ENCODE assay signal across 14 cellular contexts in the genomic region with DNA sequence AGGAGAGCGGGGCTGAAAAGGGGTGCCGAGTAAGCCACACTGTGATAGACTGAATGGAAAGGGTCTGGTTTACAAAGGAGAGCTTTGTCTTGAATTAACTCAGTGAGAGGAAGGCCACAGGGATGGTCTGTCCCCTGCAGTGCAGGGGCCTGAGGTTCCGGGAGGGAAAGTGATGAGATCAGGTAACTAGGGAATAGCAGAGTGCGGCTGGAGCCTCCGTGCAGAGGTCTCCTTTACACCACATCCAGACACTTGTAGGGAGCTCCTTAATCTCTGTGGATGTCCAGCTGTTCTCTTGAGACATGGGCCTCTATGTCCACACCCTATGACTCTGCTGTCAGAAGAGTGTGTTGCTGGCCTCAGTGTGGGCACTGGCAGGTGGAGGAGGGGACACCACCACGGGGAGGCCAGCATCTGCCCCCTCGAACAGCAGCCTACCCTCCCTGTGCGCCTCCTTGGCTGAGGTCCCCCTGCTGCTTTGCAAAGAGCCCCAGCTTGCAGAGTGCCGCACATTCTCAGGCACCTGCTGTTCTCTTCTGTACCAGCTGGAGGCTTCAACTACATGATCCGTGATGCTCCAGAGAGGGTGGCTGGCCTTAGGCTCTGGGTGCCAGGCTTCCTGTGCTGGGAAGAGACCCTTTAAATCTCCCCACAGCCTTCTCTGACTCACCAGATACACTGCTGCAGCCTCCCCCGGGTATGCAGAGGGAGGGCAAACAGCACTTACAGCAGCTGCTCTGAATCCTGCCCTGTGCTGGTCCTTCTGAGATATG. TPM values are rescaled to one million over a fixed set of nuclear protein-coding genes. Genes with fewer than 3 reads are reported as not detected.
DNase-seq lines count a peak whose midpoint lies in the region; ATAC-seq, FAIRE-seq and TF ChIP-seq lines count a peak whose summit lies in the region.
"Had no signal": no experiment of that assay in that cellular context is flagged by ENCODE, and none has a peak within 500 bp of the region (broad histone marks: within the 10 kb centered on the region; RNA-seq: fewer than 3 reads in every experiment).

No MANE protein-coding gene starts in this region.

- H3K4me1 ChIP-seq in neural progenitor cell: peaks cover 18% of the 10 kb centered on the region
- H3K4me1 ChIP-seq in PC-9 (replicated peaks; ENCODE audit: insufficient read depth): no peaks in the 10 kb centered on the region

- DNase-seq in DMS 273 (lab: John Stamatoyannopoulos, UW; ENCODE audit: unreplicated experiment) (peak; percentile 18), DMS 273 treated with DMSO at 0.1 percent for 48 hours (lab: John Stamatoyannopoulos, UW) (no peak), caudate nucleus (lab: John Stamatoyannopoulos, UW) (no peak), neural progenitor cell (ENCODE audit: low spot score) (peak; percentile 89), PC-9 (no peak), HTR-8/SVneo (ENCODE audit: insufficient read length, low spot score) (no peak)
- DNase-seq in Jurkat, Clone E6-1 (ENCODE audit: low read depth, low spot score): peak; percentile 70
- DNase-seq: activated B cell treated with CpG ODN at 0.5 μM for 24 hours; activated T-cell treated with anti-CD3 and anti-CD28 coated beads for 4 hours; COR-L47; naive thymus-derived CD4-positive, alpha-beta T cell; NCI-H1436 had no signal

- TF ChIP-seq CTCF in neural progenitor cell (IDR thresholded peaks at IDR 0.05): peak; percentile 24
- TF ChIP-seq CTCF in PC-9 (conservative IDR thresholded peaks at IDR 0.05): no peak

- H3K27ac ChIP-seq in caudate nucleus (ENCODE audit: low read depth, low read length): peak overlapping the region; percentile 30
- H3K27ac ChIP-seq in neural progenitor cell: peak overlapping the region; percentile 40
- no peak overlapping the region for H3K27ac ChIP-seq in PC-9
- H3K27ac ChIP-seq: 22Rv1 had no signal

- H2AFZ ChIP-seq in neural progenitor cell (replicated peaks) (no peak overlapping the region), PC-9 (no peak overlapping the region)

- intact Hi-C loops in PC-9 (cut with micrococcal nuclease; ENCODE audit: unreplicated experiment): no loop called here

- peaks cover 32% of the 10 kb centered on the region for H3F3A ChIP-seq in neural progenitor cell (ENCODE audit: low read depth)
- H3F3A ChIP-seq in PC-9 (ENCODE audit: insufficient read depth, low read depth): no peaks in the 10 kb centered on the region; the same call in 1 of the 2 replicates

- no peak overlapping the region for H3K4me3 ChIP-seq in Jurkat, Clone E6-1 (ENCODE audit: low read length)
- H3K4me3 ChIP-seq in neural progenitor cell (peak overlapping the region; percentile 26), PC-9 (no peak overlapping the region)

- POLR2A ChIA-PET in PC-9 (lab: Charles Lee; ENCODE audit: unreplicated experiment): no interaction called here

- H3K27me3 Mint-ChIP-seq in neural progenitor cell (ENCODE audit: insufficient read depth, low read depth): peaks cover 6% of the 10 kb centered on the region
- H3K27me3 Mint-ChIP-seq: activated B cell treated with CpG ODN at 0.5 μM for 24 hours; naive thymus-derived CD4-positive, alpha-beta T cell had no signal

- ATAC-seq in HG03280 (IDR thresholded peaks at IDR 0.05; ENCODE audit: unreplicated experiment): no peak
- ATAC-seq: naive thymus-derived CD4-positive, alpha-beta T cell had no signal

- no peaks in the 10 kb centered on the region for H3K9me3 ChIP-seq in neural progenitor cell (ENCODE audit: low read depth)
- no peaks in the 10 kb centered on the region for H3K9me3 ChIP-seq in PC-9 (ENCODE audit: insufficient read depth, low read depth)

- no peak for FAIRE-seq in HTR-8/SVneo (lab: Jason Lieb, UNC)

- CTCF ChIA-PET in PC-9 (lab: Charles Lee): no interaction called here

- peaks cover 32% of the 10 kb centered on the region for H3K4me1 Mint-ChIP-seq in neural progenitor cell
- H3K4me1 Mint-ChIP-seq: activated B cell treated with CpG ODN at 0.5 μM for 24 hours had no signal

- H3K4me2 ChIP-seq in neural progenitor cell (peak overlapping the region; percentile 78), PC-9 (no peak overlapping the region)

- H3K4me3 Mint-ChIP-seq in neural progenitor cell: peak overlapping the region; percentile 46
- H3K4me3 Mint-ChIP-seq: activated B cell treated with CpG ODN at 0.5 μM for 24 hours; naive thymus-derived CD4-positive, alpha-beta T cell had no signal

- BruUV-seq in PC-9 (replicated peaks; lab: Mats Ljungman, UMichigan): no TSS peak

- no peaks in the 10 kb centered on the region for H3K36me3 ChIP-seq in neural progenitor cell
- H3K36me3 ChIP-seq in PC-9 (ENCODE audit: low read depth): 0 out of 2 replicates have a peak, but pooled peaks cover 6% of the 10 kb centered on the region

- no peaks in the 10 kb centered on the region for H3K9me2 ChIP-seq in PC-9 (ENCODE audit: insufficient read depth)

- H3K79me2 ChIP-seq in neural progenitor cell (ENCODE audit: low read depth): no peaks in the 10 kb centered on the region
- no peaks in the 10 kb centered on the region for H3K79me2 ChIP-seq in PC-9 (ENCODE audit: low read depth)

- H3K27ac Mint-ChIP-seq in neural progenitor cell: peak overlapping the region; percentile 38
- H3K27ac Mint-ChIP-seq: activated B cell treated with CpG ODN at 0.5 μM for 24 hours had no signal

- peaks cover 8% of the 10 kb centered on the region for H3K36me3 Mint-ChIP-seq in neural progenitor cell

- H3K9me3 Mint-ChIP-seq in neural progenitor cell: no peaks in the 10 kb centered on the region
- H3K9me3 Mint-ChIP-seq: activated B cell treated with CpG ODN at 0.5 μM for 24 hours; naive thymus-derived CD4-positive, alpha-beta T cell had no signal

- H3K27me3 ChIP-seq in neural progenitor cell: peaks cover 68% of the 10 kb centered on the region
- no peaks in the 10 kb centered on the region for H3K27me3 ChIP-seq in PC-9 (ENCODE audit: insufficient read depth, low read depth)

- no peak overlapping the region for H3K9ac ChIP-seq in neural progenitor cell

- H4K20me1 ChIP-seq in neural progenitor cell (ENCODE audit: low read depth): peaks cover 63% of the 10 kb centered on the region
- no peaks in the 10 kb centered on the region for H4K20me1 ChIP-seq in PC-9 (ENCODE audit: insufficient read depth)

RNA-seq across cellular contexts. Expression of gene ENOSF1, which starts 25.9 kb away (rescaled TPM):
- polyA plus RNA-seq in Jurkat, Clone E6-1 (2012; ENCODE audit: insufficient read depth, insufficient read length): 82.7 TPM
- total RNA-seq in neural progenitor cell (ENCODE audit: low replicate concordance) (20.2 and 29.7 TPM in 2 replicates), PC-9 (2021) (48.7 and 60.6 TPM in 2 replicates)

RNA-seq across cellular contexts. Expression of gene TYMS, which starts 29.1 kb away (rescaled TPM):
- polyA plus RNA-seq in Jurkat, Clone E6-1 (2012; ENCODE audit: insufficient read depth, insufficient read length): 556 TPM
- total RNA-seq in neural progenitor cell (ENCODE audit: low replicate concordance): 60.3 and 86.9 TPM in 2 replicates
- 138 and 149 TPM in 2 replicates for total RNA-seq in PC-9 (2021)
- polyA plus RNA-seq: naive thymus-derived CD4-positive, alpha-beta T cell had no signal

Comparison
In these comparisons a context has a peak if more than half of its experiments do, and no peak if none do; other contexts are left out.
1. DNase-seq: peak in DMS 273 (single experiment), Jurkat, Clone E6-1 (single experiment) and neural progenitor cell (single experiment); none in DMS 273 treated with DMSO at 0.1 percent for 48 hours (single experiment), caudate nucleus (0 of 61), PC-9 (0 of 2) and HTR-8/SVneo (single experiment).